10 cellular contexts compared by ENCODE assay signal in genomic region chr5:14265574-14265973, GRCh38.
DNase-seq lines count a peak whose midpoint lies in the region; ATAC-seq, FAIRE-seq and TF ChIP-seq lines count a peak whose summit lies in the region.
"Had no signal": no experiment of that assay in that cellular context is flagged by ENCODE, and none has a peak within 500 bp of the region (broad histone marks: within the 10 kb centered on the region; RNA-seq: fewer than 3 reads in every experiment).

No MANE protein-coding gene starts in this region.

- peaks cover 39% of the 10 kb centered on the region for H3K4me1 ChIP-seq in GM12878 (ENCODE audit: control insufficient read depth, insufficient read depth, low read length)
- peaks cover 0 to 62% (median 31%) of the 10 kb centered on the region in 4 donors for H3K4me1 ChIP-seq in tibial nerve
- peaks cover 14% of the 10 kb centered on the region for H3K4me1 ChIP-seq in testis

- CTCF ChIA-PET in GM12878 (lab: Yijun Ruan, JAX): interaction anchor here (0.6 to 10.4 kb wide), 11 partner anchors 12 to 383 kb away, joined by 3 to 137 read pairs (median 3); no protein-coding TSS in a partner anchor

- FAIRE-seq in GM12878 (lab: Jason Lieb, UNC): no peak

- H2AFZ ChIP-seq in GM12878 (ENCODE audit: control insufficient read depth, low read depth, low read length): no peak overlapping the region

- no peak overlapping the region; the same call in 1 of the 2 replicates for H3K4me2 ChIP-seq in GM12878 (ENCODE audit: control insufficient read depth, insufficient read depth)

- H3K79me2 ChIP-seq in GM12878 (ENCODE audit: control insufficient read depth, insufficient read depth, low read length): peaks cover 87% of the 10 kb centered on the region

- TF ChIP-seq RAD21 in Ishikawa (IDR thresholded peaks at IDR 0.05; ENCODE audit: low read depth) (no peak), GM12878 (IDR thresholded peaks at IDR 0.05; ENCODE audit: insufficient read depth, low read depth, low read length) (no peak)

- BruUV-seq in GM12878 (replicated peaks; lab: Mats Ljungman, UMichigan): no TSS peak

- H3K36me3 ChIP-seq in GM12878 (ENCODE audit: control insufficient read depth in 2 of 2, insufficient read depth in 2 of 2, low read length in 1 of 2): no peaks in the 10 kb centered on the region
- H3K36me3 ChIP-seq in tibial nerve: no peaks in the 10 kb centered on the region
- no peaks in the 10 kb centered on the region for H3K36me3 ChIP-seq in testis (ENCODE audit: low read depth, missing control alignments)

- in situ Hi-C loops in GM12878 (cut with MboI): loop anchor here (5.0 kb wide), 1 partner anchor 158 kb away; no protein-coding TSS in a partner anchor

- TF ChIP-seq POLR2A in GM12878 (IDR thresholded peaks at IDR 0.05; ENCODE audit: low read depth, low read length) (no peak), tibial nerve (IDR thresholded peaks at IDR 0.05) (no peak), testis (IDR thresholded peaks at IDR 0.05) (no peak)

- SMC1A ChIA-PET in GM12878 (lab: Charles Lee; ENCODE audit: uncharacterized antibody, unreplicated experiment): interaction anchor here (0.7 to 3.2 kb wide), 14 partner anchors 14 to 162 kb away, joined by 3 to 19 read pairs (median 4); no protein-coding TSS in a partner anchor

- peak; percentile 47 for ATAC-seq in GM12878

- no peak overlapping the region for H3K9ac ChIP-seq in GM12878 (ENCODE audit: control insufficient read depth, insufficient read depth, low read length)

- H4K20me1 ChIP-seq in GM12878 (ENCODE audit: control insufficient read depth, insufficient read depth): peaks cover 4% of the 10 kb centered on the region

- POLR2A ChIA-PET in GM12878 (lab: Charles Lee): interaction anchor here (0.7 to 2.3 kb wide), 11 partner anchors 12 to 108 kb away, joined by 3 to 12 read pairs (median 5); no protein-coding TSS in a partner anchor

- H3K27me3 ChIP-seq in GM12878 (replicated peaks in 1 of 2; ENCODE audit: control insufficient read depth in 2 of 2, insufficient read depth in 2 of 2, low read length in 1 of 2) (no peaks in the 10 kb centered on the region), tibial nerve (no peaks in the 10 kb centered on the region), testis (no peaks in the 10 kb centered on the region)

- TF ChIP-seq EP300 in Ishikawa (IDR thresholded peaks at IDR 0.05; ENCODE audit: borderline replicate concordance): peak; percentile 78
- TF ChIP-seq EP300 in GM12878 (IDR thresholded peaks at IDR 0.05; ENCODE audit: borderline replicate concordance in 1 of 2, control insufficient read depth in 1 of 2, low read depth in 2 of 2, low read length in 2 of 2): no peak
- TF ChIP-seq EP300 in tibial nerve (IDR thresholded peaks at IDR 0.05): no peak

- DNase-seq in AG20443 (ENCODE audit: low spot score) (peak; percentile 74), GM12878 (ENCODE audit: low read depth, low spot score) (no peak), lung microvascular endothelial cell (ENCODE audit: low read depth in 2 of 2) (peak; percentile 33 to 81), tibial nerve (ENCODE audit: low spot score in 2 of 2) (no peak), testis (no peak), GOT3 (lab: John Stamatoyannopoulos, UW) (no peak), NCI-H2029 treated with DMSO at 0.1 percent for 48 hours (lab: John Stamatoyannopoulos, UW) (no peak)
- DNase-seq: NCI-H2227 treated with DMSO at 0.1 percent for 48 hours, retina had no signal

- RAD21 ChIA-PET in GM12878 (lab: Charles Lee; ENCODE audit: unreplicated experiment): interaction anchor here (0.8 to 3.7 kb wide), 9 partner anchors 15 to 157 kb away, joined by 3 to 57 read pairs (median 6); no protein-coding TSS in a partner anchor

- intact Hi-C loops in GM12878 (cut with micrococcal nuclease; ENCODE audit: unreplicated experiment): no loop called here
- intact Hi-C loops in testis (cut with DNase I; ENCODE audit: low total_unique reads): loop anchor here (10.0 kb wide), 2 partner anchors 121 to 151 kb away; partner anchors contain the start of gene TRIO

- H3K9me3 ChIP-seq in GM12878 (replicated peaks; ENCODE audit: control insufficient read depth, insufficient read depth, low read length) (no peaks in the 10 kb centered on the region), tibial nerve (no peaks in the 10 kb centered on the region), testis (no peaks in the 10 kb centered on the region)

- 65% methylated on average over 2 of the region's 2 CpGs for WGBS in GM12878 (ENCODE audit: insufficient coverage, insufficient replicate concordance, low lambda C conversion rate, missing lambda C conversion rate)
- WGBS in tibial nerve, 2 donors: 59 to 60% methylated on average over 2 of the region's 2 CpGs
- 70 to 72% methylated on average over 2 of the region's 2 CpGs for WGBS in testis, 2 donors

- no peak overlapping the region for H3K27ac ChIP-seq in GM12878 (ENCODE audit: control insufficient read depth, insufficient read depth)
- peak overlapping the region in 1 of 4 donors; percentile 25 for H3K27ac ChIP-seq in tibial nerve
- H3K27ac ChIP-seq in testis: no peak overlapping the region

- no peak for TF ChIP-seq CTCF in GM12878 (IDR thresholded peaks at IDR 0.05 in 2 of 3, conservative IDR thresholded peaks at IDR 0.05 in 1 of 3; ENCODE audit: control insufficient read depth in 2 of 3, extremely low read depth in 1 of 3, insufficient read depth in 1 of 3, low read depth in 3 of 3, low read length in 3 of 3)
- no peak for TF ChIP-seq CTCF in tibial nerve (IDR thresholded peaks at IDR 0.05)
- TF ChIP-seq CTCF in testis (IDR thresholded peaks at IDR 0.05): no peak

- no peak overlapping the region for H3K4me3 ChIP-seq in GM12878
- H3K4me3 ChIP-seq in tibial nerve: no peak overlapping the region
- no peak overlapping the region for H3K4me3 ChIP-seq in testis

TF ChIP-seq in Ishikawa, 13 proteins besides CTCF, POLR2A, EP300 and RAD21:
- TF ChIP-seq TAF1 (IDR thresholded peaks at IDR 0.05; ENCODE audit: low read depth) (no peak), TEAD4 (IDR thresholded peaks at IDR 0.05) (peak; percentile 88), FOXM1 (IDR thresholded peaks at IDR 0.05; ENCODE audit: borderline replicate concordance, low read depth) (peak; percentile 28; the same call in 1 of the 2 replicates)

TF ChIP-seq in GM12878, 131 proteins besides CTCF, POLR2A, EP300 and RAD21 (continues in another document):
- no peak for TF ChIP-seq E2F8 (IDR thresholded peaks at IDR 0.05; ENCODE audit: low read depth, partially characterized antibody)
- no peak for TF ChIP-seq JUNB (IDR thresholded peaks at IDR 0.05)
- TF ChIP-seq DPF2 (IDR thresholded peaks at IDR 0.05): no peak
- no peak for TF ChIP-seq MTA2 (IDR thresholded peaks at IDR 0.05; ENCODE audit: low read depth)
- TF ChIP-seq NFYA (IDR thresholded peaks at IDR 0.05; ENCODE audit: borderline replicate concordance, low read depth, low read length): no peak
- no peak for TF ChIP-seq ZNF384 (IDR thresholded peaks at IDR 0.05; ENCODE audit: borderline replicate concordance, low read depth, low read length)
- no peak for TF ChIP-seq BCL11A (IDR thresholded peaks at IDR 0.05; ENCODE audit: low read depth, low read length)

Comparison
In these comparisons a context has a peak if more than half of its experiments do, and no peak if none do; other contexts are left out.
1. DNase-seq: peak in AG20443 (single experiment) and lung microvascular endothelial cell (2 of 2); none in GM12878 (single experiment), tibial nerve (0 of 2), testis (single experiment), GOT3 (single experiment) and NCI-H2029 treated with DMSO at 0.1 percent for 48 hours (single experiment).